In the genomic region with DNA sequence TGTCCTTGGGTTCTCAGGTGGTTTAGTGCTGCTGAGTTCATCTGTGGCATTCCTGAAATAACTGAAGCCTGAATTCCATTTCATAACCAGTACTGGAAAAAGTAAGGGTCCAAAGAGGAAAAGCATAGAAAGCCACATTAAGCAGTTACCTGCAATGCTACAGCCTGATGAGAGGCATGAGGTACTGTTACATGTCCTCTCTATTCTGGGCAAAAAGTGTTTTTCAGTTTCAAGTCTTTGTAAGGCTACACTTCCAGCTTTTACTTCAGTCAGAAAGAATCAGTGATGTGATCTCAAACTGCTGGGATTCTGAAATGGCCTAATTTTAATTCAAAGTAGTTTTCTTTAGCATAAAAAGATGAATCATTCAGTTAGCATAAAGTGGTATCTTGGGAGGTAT, we compare ENCODE assay signal across 19 cellular contexts.
"Had no signal": no experiment of that assay in that cellular context is flagged by ENCODE, and none has a peak within 500 bp of the region (broad histone marks: within the 10 kb centered on the region; RNA-seq: fewer than 3 reads in every experiment).

No MANE protein-coding gene starts in this region.

- H3K27ac ChIP-seq: brain microvascular endothelial cell, hepatocyte, lower lobe of right lung, psoas muscle, right lobe of liver, spleen, transverse colon had no signal

- DNase-seq: activated CD4-positive, alpha-beta memory T cell treated with anti-CD3 and anti-CD28 coated beads for 36 hours; activated effector memory CD4-positive, alpha-beta T cell treated with anti-CD3 and anti-CD28 coated beads, Interleukin-2, amount 50 U/mL, for 16 hours; activated T-cell treated with anti-CD3 and anti-CD28 coated beads, Interleukin-2, amount 50 U/mL, for 4 hours; left cardiac atrium; lower lobe of right lung; psoas muscle; right lobe of liver; spleen; stimulated activated CD4-positive, alpha-beta T cell treated with anti-CD3 and anti-CD28 coated beads, Interleukin-1b, Interleukin-23, amount 100 ng/mL, for 48 hours; stimulated activated naive B cell treated with anti-CD40 and anti-IgM and Interleukin-4, amounts not matched to agents 10 μg/mL and 1 μg/mL and 100 μg/mL, for 72 hours; transverse colon had no signal

- H3K36me3 Mint-ChIP-seq: activated CD4-positive, alpha-beta memory T cell treated with anti-CD3 and anti-CD28 coated beads for 36 hours; activated naive CD4-positive, alpha-beta T cell treated with anti-CD3 and anti-CD28 coated beads, Interleukin-2, amount 50 U/mL, for 72 hours; naive thymus-derived CD8-positive, alpha-beta T cell; stimulated activated naive B cell treated with anti-CD40 and anti-IgM and Interleukin-4, amounts not matched to agents 10 μg/mL and 1 μg/mL and 100 μg/mL, for 72 hours had no signal

- H2AFZ ChIP-seq: hepatocyte had no signal

- H3K27me3 ChIP-seq: brain microvascular endothelial cell, hepatocyte, right lobe of liver, transverse colon had no signal

- H3K79me2 ChIP-seq: hepatocyte had no signal

- ATAC-seq: activated CD4-positive, CD25-positive, alpha-beta regulatory T cell treated with anti-CD3 and anti-CD28 coated beads, Interleukin-2, amount 50 U/mL, for 24 hours; activated naive CD4-positive, alpha-beta T cell treated with anti-CD3 and anti-CD28 coated beads, Interleukin-2, amount 50 U/mL, for 72 hours; activated T-cell treated with anti-CD3 and anti-CD28 coated beads, Interleukin-2, amount 50 U/mL, for 4 hours; effector memory CD8-positive, alpha-beta T cell; left cardiac atrium; mucosa of descending colon; naive thymus-derived CD8-positive, alpha-beta T cell; psoas muscle; stimulated activated naive B cell treated with anti-CD40 and anti-IgM and Interleukin-4, amounts not matched to agents 10 μg/mL and 1 μg/mL and 100 μg/mL, for 72 hours had no signal

- H3K9me3 Mint-ChIP-seq: activated CD4-positive, alpha-beta memory T cell treated with anti-CD3 and anti-CD28 coated beads for 36 hours; activated naive CD4-positive, alpha-beta T cell treated with anti-CD3 and anti-CD28 coated beads, Interleukin-2, amount 50 U/mL, for 72 hours; activated T-cell treated with anti-CD3 and anti-CD28 coated beads, Interleukin-2, amount 50 U/mL, for 4 hours; dendritic cell treated with granulocyte-macrophage colony-stimulating factor and Interleukin-4, amounts not matched to agents 40 ng/mL and 50 ng/mL, for 4 days; effector memory CD8-positive, alpha-beta T cell; naive thymus-derived CD8-positive, alpha-beta T cell; stimulated activated naive B cell treated with anti-CD40 and anti-IgM and Interleukin-4, amounts not matched to agents 10 μg/mL and 1 μg/mL and 100 μg/mL, for 72 hours had no signal

- H3K9me3 ChIP-seq: lower lobe of right lung, mucosa of descending colon, psoas muscle, right lobe of liver, spleen, transverse colon had no signal

- H3K36me3 ChIP-seq: brain microvascular endothelial cell, lower lobe of right lung, right lobe of liver, spleen, transverse colon had no signal

- H3K4me1 ChIP-seq: psoas muscle had no signal

- H3K4me3 ChIP-seq: hepatocyte, lower lobe of right lung, mucosa of descending colon, psoas muscle, right lobe of liver, spleen, transverse colon had no signal

- H3K27ac Mint-ChIP-seq: activated CD4-positive, alpha-beta memory T cell treated with anti-CD3 and anti-CD28 coated beads for 36 hours; activated naive CD4-positive, alpha-beta T cell treated with anti-CD3 and anti-CD28 coated beads, Interleukin-2, amount 50 U/mL, for 72 hours; dendritic cell treated with granulocyte-macrophage colony-stimulating factor and Interleukin-4, amounts not matched to agents 40 ng/mL and 50 ng/mL, for 4 days; effector memory CD8-positive, alpha-beta T cell; naive thymus-derived CD8-positive, alpha-beta T cell; stimulated activated naive B cell treated with anti-CD40 and anti-IgM and Interleukin-4, amounts not matched to agents 10 μg/mL and 1 μg/mL and 100 μg/mL, for 72 hours had no signal

- H3K4me3 Mint-ChIP-seq: activated CD4-positive, alpha-beta memory T cell treated with anti-CD3 and anti-CD28 coated beads for 36 hours; activated T-cell treated with anti-CD3 and anti-CD28 coated beads, Interleukin-2, amount 50 U/mL, for 4 hours; dendritic cell treated with granulocyte-macrophage colony-stimulating factor and Interleukin-4, amounts not matched to agents 40 ng/mL and 50 ng/mL, for 4 days; effector memory CD8-positive, alpha-beta T cell; naive thymus-derived CD8-positive, alpha-beta T cell; stimulated activated naive B cell treated with anti-CD40 and anti-IgM and Interleukin-4, amounts not matched to agents 10 μg/mL and 1 μg/mL and 100 μg/mL, for 72 hours had no signal
